In the genomic region with DNA sequence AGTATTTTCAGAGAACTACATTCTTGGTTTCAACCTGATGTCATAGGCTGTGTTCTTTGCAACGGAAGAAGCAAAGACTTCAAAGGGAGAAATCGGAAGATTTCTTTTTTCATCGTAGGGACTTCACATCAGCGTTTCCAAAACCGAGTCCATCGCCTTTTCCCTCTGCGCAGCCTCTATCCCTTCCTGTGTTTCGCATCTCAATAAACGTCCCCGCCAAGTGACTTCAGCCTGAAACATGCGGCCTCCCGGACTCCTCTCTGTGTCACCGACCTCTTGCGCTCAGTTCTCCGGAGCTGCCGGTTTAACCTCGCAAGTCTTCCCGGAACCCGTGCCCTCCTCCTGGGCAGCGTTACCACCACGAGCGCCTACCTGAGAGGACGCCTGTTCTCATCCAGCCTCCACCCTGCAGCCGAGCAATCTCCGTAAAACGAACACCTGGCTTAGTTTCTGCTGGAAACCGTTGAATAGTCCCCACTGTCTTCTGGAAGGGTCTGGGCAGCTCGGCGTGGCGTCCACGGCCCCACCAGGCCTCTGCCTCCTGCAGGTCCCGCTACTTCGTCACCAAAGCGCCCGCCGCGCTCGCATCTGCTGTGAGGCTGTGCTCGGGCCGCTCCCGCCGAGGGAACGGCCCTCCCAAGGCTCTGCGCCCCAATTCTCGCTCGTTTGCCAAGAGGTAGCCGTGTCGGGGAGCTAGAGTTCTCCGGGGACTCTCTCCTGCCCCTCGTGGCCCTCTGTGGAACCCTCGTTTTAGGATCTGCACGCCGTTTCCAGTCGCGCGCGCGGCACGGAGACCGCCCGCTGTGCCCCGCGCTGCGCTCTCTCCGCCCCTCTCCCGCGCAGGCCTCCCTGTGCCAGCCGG, we compare ENCODE assay signal across 8 cellular contexts. TPM values are rescaled to one million over a fixed set of nuclear protein-coding genes. Genes with fewer than 3 reads are reported as not detected.
DNase-seq lines count a peak whose midpoint lies in the region; ATAC-seq and TF ChIP-seq lines count a peak whose summit lies in the region.

A gene with protein sequence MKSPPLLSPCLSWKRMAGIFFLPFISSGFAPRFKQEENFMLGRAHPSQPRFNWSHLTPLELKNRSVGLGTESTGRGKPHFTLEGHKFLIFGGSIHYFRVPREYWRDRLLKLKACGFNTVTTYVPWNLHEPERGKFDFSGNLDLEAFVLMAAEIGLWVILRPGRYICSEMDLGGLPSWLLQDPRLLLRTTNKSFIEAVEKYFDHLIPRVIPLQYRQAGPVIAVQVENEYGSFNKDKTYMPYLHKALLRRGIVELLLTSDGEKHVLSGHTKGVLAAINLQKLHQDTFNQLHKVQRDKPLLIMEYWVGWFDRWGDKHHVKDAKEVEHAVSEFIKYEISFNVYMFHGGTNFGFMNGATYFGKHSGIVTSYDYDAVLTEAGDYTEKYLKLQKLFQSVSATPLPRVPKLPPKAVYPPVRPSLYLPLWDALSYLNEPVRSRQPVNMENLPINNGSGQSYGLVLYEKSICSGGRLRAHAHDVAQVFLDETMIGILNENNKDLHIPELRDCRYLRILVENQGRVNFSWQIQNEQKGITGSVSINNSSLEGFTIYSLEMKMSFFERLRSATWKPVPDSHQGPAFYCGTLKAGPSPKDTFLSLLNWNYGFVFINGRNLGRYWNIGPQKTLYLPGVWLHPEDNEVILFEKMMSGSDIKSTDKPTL (plus strand): TSS at position 846 of the 862 bp plus-strand sequence. CDS start 362 bp downstream, outside the sequence.

- peak within 1 kb of the TSS; percentile 80 for H3K4me3 ChIP-seq in effector memory CD4-positive, alpha-beta T cell (ENCODE audit: insufficient read depth, low read depth, low read length, poor library complexity, severe bottlenecking)
- H3K4me3 ChIP-seq in mucosa of descending colon, result no peak within 1 kb of the TSS

- H3K9me3 Mint-ChIP-seq in activated CD4-positive, alpha-beta memory T cell treated with anti-CD3 and anti-CD28 coated beads, Interleukin-2, amount 10 ng/mL, durations not matched to agents 7 days and 5 days, result no peaks in the 10 kb centered on the region

- CTCF ChIA-PET in activated CD4-positive, alpha-beta memory T cell treated with anti-CD3 and anti-CD28 coated beads, Interleukin-2, amount 10 ng/mL, durations not matched to agents 7 days and 5 days (lab: Charles Lee), result interaction anchor here (0.8 to 4.3 kb wide), 17 partner anchors 9 to 329 kb away, joined by 3 to 31 read pairs (median 5); partner anchors contain the start of genes ACAD8, GLB1L2, NCAPD3 and VPS26B

- peaks cover 26% of the 10 kb centered on the region for H3K4me1 ChIP-seq in effector memory CD4-positive, alpha-beta T cell (ENCODE audit: control insufficient read depth, insufficient read depth, low read length, poor library complexity, severe bottlenecking)
- H3K4me1 ChIP-seq in mucosa of descending colon (ENCODE audit: low read depth), result peaks cover 16% of the 10 kb centered on the region

- peaks cover 30% of the 10 kb centered on the region for H3K36me3 Mint-ChIP-seq in activated CD4-positive, alpha-beta memory T cell treated with anti-CD3 and anti-CD28 coated beads, Interleukin-2, amount 10 ng/mL, durations not matched to agents 7 days and 5 days (ENCODE audit: low read depth)

- no peaks in the 10 kb centered on the region for H3K27me3 ChIP-seq in effector memory CD4-positive, alpha-beta T cell (replicated peaks; ENCODE audit: control insufficient read depth, insufficient read depth, low read length, poor library complexity, severe bottlenecking)

- H3K36me3 ChIP-seq in KOPT-K1 (ENCODE audit: insufficient read depth, low read length) (no peaks in the 10 kb centered on the region), mucosa of descending colon (ENCODE audit: low read depth) (no peaks in the 10 kb centered on the region)
- no peaks in the 10 kb centered on the region for H3K36me3 ChIP-seq in effector memory CD4-positive, alpha-beta T cell (ENCODE audit: control insufficient read depth, insufficient read depth, low read length)

- no peaks in the 10 kb centered on the region for H3K9me3 ChIP-seq in KOPT-K1 (ENCODE audit: insufficient read depth, low read length, poor library complexity, severe bottlenecking)
- H3K9me3 ChIP-seq in effector memory CD4-positive, alpha-beta T cell (ENCODE audit: control insufficient read depth, low read length), result no peaks in the 10 kb centered on the region
- no peaks in the 10 kb centered on the region for H3K9me3 ChIP-seq in mucosa of descending colon

- TF ChIP-seq CTCF in AG09319 (IDR thresholded peaks at IDR 0.05; ENCODE audit: low read depth, low read length), result peak; percentile 28
- TF ChIP-seq CTCF in mucosa of descending colon (IDR thresholded peaks at IDR 0.05), result no peak

- H3K27ac Mint-ChIP-seq in activated CD4-positive, alpha-beta memory T cell treated with anti-CD3 and anti-CD28 coated beads, Interleukin-2, amount 10 ng/mL, durations not matched to agents 7 days and 5 days, result peak within 1 kb of the TSS; percentile 91

- intact Hi-C loops in mucosa of descending colon (cut with DNase I, micrococcal nuclease), result no loop called here

- peaks cover 4% of the 10 kb centered on the region for H3K27me3 Mint-ChIP-seq in activated CD4-positive, alpha-beta memory T cell treated with anti-CD3 and anti-CD28 coated beads, Interleukin-2, amount 10 ng/mL, durations not matched to agents 7 days and 5 days

- peak within 1 kb of the TSS; percentile 61 for H3K27ac ChIP-seq in KOPT-K1 (ENCODE audit: low read depth, low read length, poor library complexity, severe bottlenecking)
- H3K27ac ChIP-seq in effector memory CD4-positive, alpha-beta T cell (ENCODE audit: insufficient read depth, low read length, poor library complexity, severe bottlenecking), result peak within 1 kb of the TSS; percentile 54

- POLR2A ChIA-PET in activated CD4-positive, alpha-beta memory T cell treated with anti-CD3 and anti-CD28 coated beads, Interleukin-2, amount 10 ng/mL, durations not matched to agents 7 days and 5 days (lab: Charles Lee), result interaction anchor here (0.9 to 5.0 kb wide), 14 partner anchors 9 to 111 kb away, joined by 3 to 51 read pairs (median 5); partner anchors contain the start of genes ACAD8, GLB1L2, NCAPD3 and THYN1

- DNase-seq in AG09319 (ENCODE audit: extremely low read depth, low read depth) (no peak), mucosa of descending colon (peak in 2 of 3 donors; percentile 29 to 46), NCI-H1436 treated with DMSO at 0.1 percent for 48 hours (lab: John Stamatoyannopoulos, UW) (no peak)
- peak; percentile 88 for DNase-seq in activated CD4-positive, alpha-beta memory T cell treated with anti-CD3 and anti-CD28 coated beads, Interleukin-2, amount 10 ng/mL, durations not matched to agents 7 days and 5 days
- DNase-seq in effector memory CD4-positive, alpha-beta T cell, result peak; percentile 53 to 66 (median 63)
- peak; percentile 57 for DNase-seq in stimulated activated CD8-positive, alpha-beta memory T cell treated with anti-CD3 and anti-CD28 coated beads, Interleukin-4, amount 100 ng/mL, for 24 hours (ENCODE audit: low read depth)

- H3K4me3 Mint-ChIP-seq in activated CD4-positive, alpha-beta memory T cell treated with anti-CD3 and anti-CD28 coated beads, Interleukin-2, amount 10 ng/mL, durations not matched to agents 7 days and 5 days, result peak within 1 kb of the TSS; percentile 92

- H3K4me1 Mint-ChIP-seq in activated CD4-positive, alpha-beta memory T cell treated with anti-CD3 and anti-CD28 coated beads, Interleukin-2, amount 10 ng/mL, durations not matched to agents 7 days and 5 days, result peaks cover 59% of the 10 kb centered on the region

- peak; percentile 83 for ATAC-seq in GM19438 (IDR thresholded peaks at IDR 0.05; ENCODE audit: low read depth, unreplicated experiment)
- peak; percentile 78 for ATAC-seq in mucosa of descending colon

RNA-seq across cellular contexts. Expression of the gene that starts here (rescaled TPM):
- 1 to 10 TPM; 6.9 TPM for total RNA-seq in activated CD4-positive, alpha-beta memory T cell treated with anti-CD3 and anti-CD28 coated beads, Interleukin-2, amount 10 ng/mL, durations not matched to agents 7 days and 5 days
- under 1 TPM in 1 of 3 donors, not detected in 2; 0.09 TPM for total RNA-seq in mucosa of descending colon

Comparison
In these comparisons a context has a peak if more than half of its experiments do, and no peak if none do; other contexts are left out.
1. RNA of the gene that starts here (total RNA-seq): 6.9 TPM in activated CD4-positive, alpha-beta memory T cell treated with anti-CD3 and anti-CD28 coated beads, Interleukin-2, amount 10 ng/mL, durations not matched to agents 7 days and 5 days; 0.09 TPM in mucosa of descending colon; every median in the first group is over 4 times any median in the second.
2. Peak in DNase-seq and ATAC-seq in mucosa of descending colon; RNA of the gene not detected or under 1 TPM.
3. DNase-seq: peak in activated CD4-positive, alpha-beta memory T cell treated with anti-CD3 and anti-CD28 coated beads, Interleukin-2, amount 10 ng/mL, durations not matched to agents 7 days and 5 days (single experiment), effector memory CD4-positive, alpha-beta T cell (3 of 3) and stimulated activated CD8-positive, alpha-beta memory T cell treated with anti-CD3 and anti-CD28 coated beads, Interleukin-4, amount 100 ng/mL, for 24 hours (single experiment); none in AG09319 (single experiment) and NCI-H1436 treated with DMSO at 0.1 percent for 48 hours (single experiment).